Comparison of ENCODE assay signal across 19 cellular contexts in the genomic region with DNA sequence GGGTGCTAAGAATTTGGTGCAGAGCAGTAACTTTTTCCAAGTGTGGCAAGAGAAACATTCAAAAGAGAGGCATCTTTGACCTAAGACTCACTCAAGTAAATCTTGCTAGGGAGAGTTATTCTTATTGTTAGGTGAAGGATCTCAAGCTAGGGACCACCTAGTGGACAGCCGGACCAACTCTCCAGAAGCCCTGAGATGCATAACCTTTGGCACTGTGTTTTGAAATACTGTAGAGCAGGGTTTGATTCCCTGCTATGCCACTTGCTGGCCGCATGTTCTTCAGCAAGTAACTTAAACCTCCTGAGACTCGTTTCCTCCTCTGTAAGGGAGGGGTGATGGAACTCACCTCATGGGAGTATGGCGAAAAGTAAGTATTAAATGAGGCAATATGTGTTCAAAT.
"Had no signal": no experiment of that assay in that cellular context is flagged by ENCODE, and none has a peak within 500 bp of the region (broad histone marks: within the 10 kb centered on the region; RNA-seq: fewer than 3 reads in every experiment).

No MANE protein-coding gene starts in this region.

- H3K4me3 Mint-ChIP-seq: activated CD4-positive, alpha-beta T cell treated with anti-CD3 and anti-CD28 coated beads, Interleukin-2, amount 10 ng/mL, durations not matched to agents 7 days and 5 days; activated CD8-positive, alpha-beta T cell treated with anti-CD3 and anti-CD28 coated beads, Interleukin-2, amount 10 ng/mL, durations not matched to agents 7 days and 5 days; activated naive CD4-positive, alpha-beta T cell treated with anti-CD3 and anti-CD28 coated beads for 36 hours; activated T-cell treated with anti-CD3 and anti-CD28 coated beads, Interleukin-2, amount 50 U/mL, for 24 hours; brain; central memory CD8-positive, alpha-beta T cell; natural killer cell; stimulated activated memory B cell treated with anti-CD40 and anti-IgM and Interleukin-4, amounts not matched to agents 10 μg/mL and 1 μg/mL and 100 μg/mL, for 72 hours had no signal

- H3K27me3 Mint-ChIP-seq: activated CD4-positive, alpha-beta T cell treated with anti-CD3 and anti-CD28 coated beads, Interleukin-2, amount 10 ng/mL, durations not matched to agents 7 days and 5 days; activated T-cell treated with anti-CD3 and anti-CD28 coated beads, Interleukin-2, amount 50 U/mL, for 24 hours; brain; central memory CD8-positive, alpha-beta T cell; stimulated activated memory B cell treated with anti-CD40 and anti-IgM and Interleukin-4, amounts not matched to agents 10 μg/mL and 1 μg/mL and 100 μg/mL, for 72 hours had no signal

- H3K4me3 ChIP-seq: coronary artery, ovary, sigmoid colon, spleen, upper lobe of right lung had no signal

- H3K9me3 ChIP-seq: ovary, sigmoid colon, spleen, upper lobe of right lung had no signal

- H3K27me3 ChIP-seq: ovary, spleen, upper lobe of right lung had no signal

- H3K27ac ChIP-seq: coronary artery, ovary, sigmoid colon, spleen, upper lobe of right lung had no signal

- H3K27ac Mint-ChIP-seq: activated CD4-positive, alpha-beta T cell treated with anti-CD3 and anti-CD28 coated beads, Interleukin-2, amount 10 ng/mL, durations not matched to agents 7 days and 5 days; activated CD8-positive, alpha-beta T cell treated with anti-CD3 and anti-CD28 coated beads, Interleukin-2, amount 10 ng/mL, durations not matched to agents 7 days and 5 days; activated naive CD4-positive, alpha-beta T cell treated with anti-CD3 and anti-CD28 coated beads for 36 hours; activated T-cell treated with anti-CD3 and anti-CD28 coated beads, Interleukin-2, amount 50 U/mL, for 24 hours; activated T-helper 2 cell treated with anti-CD3 and anti-CD28 coated beads, Interferon-gamma antibody, Interleukin-2, Interleukin-4, amounts not matched to agents 10 μg/mL and 5 μg/mL and 100 μg/mL, durations not matched to agents 14 hours and 24 hours and 36 hours; brain; natural killer cell; stimulated activated memory B cell treated with anti-CD40 and anti-IgM and Interleukin-4, amounts not matched to agents 10 μg/mL and 1 μg/mL and 100 μg/mL, for 72 hours had no signal

- H3K9me3 Mint-ChIP-seq: activated CD4-positive, alpha-beta T cell treated with anti-CD3 and anti-CD28 coated beads, Interleukin-2, amount 10 ng/mL, durations not matched to agents 7 days and 5 days; activated naive CD4-positive, alpha-beta T cell treated with anti-CD3 and anti-CD28 coated beads for 36 hours; activated T-cell treated with anti-CD3 and anti-CD28 coated beads, Interleukin-2, amount 50 U/mL, for 24 hours; activated T-helper 2 cell treated with anti-CD3 and anti-CD28 coated beads, Interferon-gamma antibody, Interleukin-2, Interleukin-4, amounts not matched to agents 10 μg/mL and 5 μg/mL and 100 μg/mL, durations not matched to agents 14 hours and 24 hours and 36 hours; brain had no signal

- H3K4me1 ChIP-seq: spleen, upper lobe of right lung had no signal

- H3K4me1 Mint-ChIP-seq: activated CD4-positive, alpha-beta T cell treated with anti-CD3 and anti-CD28 coated beads, Interleukin-2, amount 10 ng/mL, durations not matched to agents 7 days and 5 days; central memory CD8-positive, alpha-beta T cell; natural killer cell; stimulated activated memory B cell treated with anti-CD40 and anti-IgM and Interleukin-4, amounts not matched to agents 10 μg/mL and 1 μg/mL and 100 μg/mL, for 72 hours had no signal

- H3K36me3 ChIP-seq: ovary, sigmoid colon, spleen, upper lobe of right lung had no signal

- ATAC-seq: activated CD4-positive, CD25-positive, alpha-beta regulatory T cell treated with anti-CD3 and anti-CD28 coated beads, Interleukin-2, amount 50 U/mL, for 24 hours; activated CD8-positive, alpha-beta T cell treated with anti-CD3 and anti-CD28 coated beads, Interleukin-2, amount 10 ng/mL, durations not matched to agents 7 days and 5 days; natural killer cell; stimulated activated memory B cell treated with anti-CD40 and anti-IgM and Interleukin-4, amounts not matched to agents 10 μg/mL and 1 μg/mL and 100 μg/mL, for 72 hours had no signal

- H3K36me3 Mint-ChIP-seq: brain; natural killer cell; stimulated activated memory B cell treated with anti-CD40 and anti-IgM and Interleukin-4, amounts not matched to agents 10 μg/mL and 1 μg/mL and 100 μg/mL, for 72 hours had no signal

- DNase-seq: activated CD4-positive, alpha-beta T cell treated with anti-CD3 and anti-CD28 coated beads, Interleukin-2, amount 10 ng/mL, durations not matched to agents 7 days and 5 days; activated CD8-positive, alpha-beta T cell treated with anti-CD3 and anti-CD28 coated beads, Interleukin-2, amount 10 ng/mL, durations not matched to agents 7 days and 5 days; activated naive CD4-positive, alpha-beta T cell treated with anti-CD3 and anti-CD28 coated beads for 36 hours; activated T-cell treated with anti-CD3 and anti-CD28 coated beads, Interleukin-2, amount 50 U/mL, for 24 hours; erythroblast; left cardiac atrium; natural killer cell; ovary; sigmoid colon; spleen; stimulated activated CD4-positive, alpha-beta T cell treated with anti-CD3 and anti-CD28 coated beads, Interleukin-4, amount 100 ng/mL, for 4 hours; T1000; upper lobe of right lung had no signal
